Comparison of ENCODE assay signal across 14 cellular contexts in genomic region chr9:105242062-105242461, GRCh38. TPM values are rescaled to one million over a fixed set of nuclear protein-coding genes. Genes with fewer than 3 reads are reported as not detected.
DNase-seq lines count a peak whose midpoint lies in the region; ATAC-seq and TF ChIP-seq lines count a peak whose summit lies in the region.
"Had no signal": no experiment of that assay in that cellular context is flagged by ENCODE, and none has a peak within 500 bp of the region (broad histone marks: within the 10 kb centered on the region; RNA-seq: fewer than 3 reads in every experiment).

No MANE protein-coding gene starts in this region.

- H3K27me3 ChIP-seq in GM23338 (ENCODE audit: insufficient read depth) (no peaks in the 10 kb centered on the region), SJSA1 (replicated peaks) (no peaks in the 10 kb centered on the region), gastrocnemius medialis (no peaks in the 10 kb centered on the region)

- H3K4me3 Mint-ChIP-seq in GM23338, result peak overlapping the region; percentile 68
- H3K4me3 Mint-ChIP-seq in glutamatergic neuron (ENCODE audit: unreplicated experiment), result peak overlapping the region; percentile 34
- H3K4me3 Mint-ChIP-seq: activated CD8-positive, alpha-beta T cell treated with anti-CD3 and anti-CD28 coated beads for 36 hours had no signal

- no peaks in the 10 kb centered on the region; the same call in 1 of the 2 replicates for H3F3A ChIP-seq in GM23338 (replicated peaks; ENCODE audit: low read depth)

- H3K9me3 Mint-ChIP-seq in GM23338 (no peaks in the 10 kb centered on the region), glutamatergic neuron (ENCODE audit: unreplicated experiment) (peaks cover 9% of the 10 kb centered on the region)
- H3K9me3 Mint-ChIP-seq: activated CD8-positive, alpha-beta T cell treated with anti-CD3 and anti-CD28 coated beads for 36 hours had no signal

- H3K36me3 Mint-ChIP-seq in GM23338 (ENCODE audit: low read depth), result no peaks in the 10 kb centered on the region
- H3K36me3 Mint-ChIP-seq in glutamatergic neuron (ENCODE audit: unreplicated experiment), result no peaks in the 10 kb centered on the region

- H3K27me3 Mint-ChIP-seq in GM23338 (ENCODE audit: insufficient read depth, low read depth, poor library complexity), result peaks cover 1% of the 10 kb centered on the region
- H3K27me3 Mint-ChIP-seq in glutamatergic neuron (ENCODE audit: unreplicated experiment), result peaks cover 6% of the 10 kb centered on the region

- no peaks in the 10 kb centered on the region for H3K9me3 ChIP-seq in SJSA1 (replicated peaks)
- H3K9me3 ChIP-seq in gastrocnemius medialis, result no peaks in the 10 kb centered on the region
- H3K9me3 ChIP-seq: prostate gland had no signal

- H3K36me3 ChIP-seq in GM23338 (ENCODE audit: insufficient read depth), result no peaks in the 10 kb centered on the region
- H3K36me3 ChIP-seq in SJSA1, result no peaks in the 10 kb centered on the region; the same call in 1 of the 2 replicates
- no peaks in the 10 kb centered on the region for H3K36me3 ChIP-seq in gastrocnemius medialis
- H3K36me3 ChIP-seq: prostate gland had no signal

- intact Hi-C loops in gastrocnemius medialis (cut with DNase I; ENCODE audit: low total_unique reads), result loop anchor here (5.0 to 10.0 kb wide), 5 partner anchors 35 to 495 kb away; partner anchors contain the start of gene NIPSNAP3A

- no peaks in the 10 kb centered on the region for H3K9me2 ChIP-seq in GM23338 (ENCODE audit: insufficient read depth)

- H3K4me1 Mint-ChIP-seq in GM23338, result peaks cover 53% of the 10 kb centered on the region
- H3K4me1 Mint-ChIP-seq in glutamatergic neuron (ENCODE audit: low read depth, unreplicated experiment), result peaks cover 29% of the 10 kb centered on the region

- ATAC-seq in GM23338 (no peak), gastrocnemius medialis (no peak), GM19324 (IDR thresholded peaks at IDR 0.05; ENCODE audit: low FRiP score, unreplicated experiment) (no peak), HG02763 (IDR thresholded peaks at IDR 0.05; ENCODE audit: unreplicated experiment) (no peak), HG02840 (IDR thresholded peaks at IDR 0.05; ENCODE audit: low FRiP score, unreplicated experiment) (no peak)
- ATAC-seq: activated CD8-positive, alpha-beta T cell treated with anti-CD3 and anti-CD28 coated beads for 36 hours had no signal

- peak overlapping the region; percentile 50 for H3K27ac Mint-ChIP-seq in GM23338
- H3K27ac Mint-ChIP-seq in glutamatergic neuron (ENCODE audit: unreplicated experiment), result no peak overlapping the region
- H3K27ac Mint-ChIP-seq: activated CD8-positive, alpha-beta T cell treated with anti-CD3 and anti-CD28 coated beads for 36 hours had no signal

- TF ChIP-seq POLR2A in gastrocnemius medialis (IDR thresholded peaks at IDR 0.05), result no peak

- H3K27ac ChIP-seq in GM23338 (ENCODE audit: low read depth), result peak overlapping the region; percentile 60; the same call in 1 of the 2 replicates
- peak overlapping the region; percentile 81; the same call in 1 of the 2 replicates for H3K27ac ChIP-seq in SJSA1
- H3K27ac ChIP-seq in gastrocnemius medialis, result peak overlapping the region in 3 of 4 donors; percentile 21 to 82 (median 75)

- H3K4me1 ChIP-seq in GM23338 (ENCODE audit: insufficient read depth), result peaks cover 52% of the 10 kb centered on the region
- peaks cover 33% of the 10 kb centered on the region for H3K4me1 ChIP-seq in SJSA1 (replicated peaks)
- H3K4me1 ChIP-seq in gastrocnemius medialis, result peaks cover 10 to 13% of the 10 kb centered on the region in 2 donors
- H3K4me1 ChIP-seq: prostate gland had no signal

- H2AFZ ChIP-seq in GM23338, result no peak overlapping the region

- H3K4me3 ChIP-seq in GM23338 (peak overlapping the region; percentile 84), SJSA1 (no peak overlapping the region), gastrocnemius medialis (peak overlapping the region in 1 of 4 donors; percentile 19)
- H3K4me3 ChIP-seq: prostate gland had no signal

- TF ChIP-seq CTCF in GM23338 (conservative IDR thresholded peaks at IDR 0.05; ENCODE audit: low read depth in 2 of 2), result no peak
- no peak for TF ChIP-seq CTCF in glutamatergic neuron (IDR thresholded peaks at IDR 0.05; ENCODE audit: partially characterized antibody, unreplicated experiment)
- TF ChIP-seq CTCF in gastrocnemius medialis (IDR thresholded peaks at IDR 0.05 in 4 of 5, conservative IDR thresholded peaks at IDR 0.05 in 1 of 5), result no peak

- peaks cover 17% of the 10 kb centered on the region for H3K79me2 ChIP-seq in GM23338 (replicated peaks; ENCODE audit: insufficient read depth)

- peak overlapping the region; percentile 84 for H3K4me2 ChIP-seq in GM23338

- in situ Hi-C loops in gastrocnemius medialis (cut with MboI; ENCODE audit: low sequenced_read_pairs in 4 of 4), result loop anchor here in 1 of 4 donors (10.0 kb wide), 1 partner anchor 317 kb away; the partner anchor contains the start of gene ABCA1

- no peak for DNase-seq in GM23338 (ENCODE audit: low spot score)
- no peak for DNase-seq in SJSA1 (ENCODE audit: low read depth in 1 of 2, low spot score in 2 of 2)
- DNase-seq in glutamatergic neuron, result no peak
- DNase-seq in gastrocnemius medialis, result no peak
- no peak for DNase-seq in activated T-cell treated with anti-CD3 and anti-CD28 coated beads, Interleukin-2, amount 50 U/mL, for 48 hours
- DNase-seq: activated CD8-positive, alpha-beta T cell treated with anti-CD3 and anti-CD28 coated beads for 36 hours; activated gamma-delta T cell; mammary epithelial cell; NCI-H1930; SIG-M5 had no signal

- H4K20me1 ChIP-seq in GM23338 (replicated peaks; ENCODE audit: insufficient read depth), result no peaks in the 10 kb centered on the region

TF ChIP-seq in GM23338, 12 proteins besides CTCF, POLR2A, EP300 and RAD21:
- no peak for TF ChIP-seq CREB1 (CRISPR knock-in tag; IDR thresholded peaks at IDR 0.05; ENCODE audit: low read depth)
- TF ChIP-seq NANOG (IDR thresholded peaks at IDR 0.05; ENCODE audit: borderline replicate concordance), result no peak
- TF ChIP-seq EZH2 (IDR thresholded peaks at IDR 0.05; ENCODE audit: low read depth, unreplicated experiment), result no peak
- no peak for TF ChIP-seq EZH2phosphoT487 (IDR thresholded peaks at IDR 0.05; ENCODE audit: unreplicated experiment)
TF ChIP-seq in GM23338: peak in this region for 0.

RNA-seq across cellular contexts. Expression of gene SLC44A1, which starts 2.4 kb away (rescaled TPM):
- total RNA-seq in GM23338 (2014; rRNA removed; shearing (Covaris generic)), result 74.4 and 75.0 TPM in 2 replicates
- 14.9 and 15.0 TPM in 2 replicates for polyA plus RNA-seq in GM23338 (2016; fragmentation: Nextera tagmentation; extraction: Ambion mirVana)
- total RNA-seq in SJSA1 (2014; rRNA removed; shearing (Covaris generic)), result 39.1 and 59.1 TPM in 2 replicates
- 9.6 TPM for total RNA-seq in glutamatergic neuron (ENCODE audit: unreplicated experiment)
- 10 to 100 TPM in 3 of 4 donors, 1 to 10 TPM in 1; 5.4 to 15.9 (median 11.3) TPM for total RNA-seq in gastrocnemius medialis
